ENCODE assay signal across 21 cellular contexts in the genomic region with DNA sequence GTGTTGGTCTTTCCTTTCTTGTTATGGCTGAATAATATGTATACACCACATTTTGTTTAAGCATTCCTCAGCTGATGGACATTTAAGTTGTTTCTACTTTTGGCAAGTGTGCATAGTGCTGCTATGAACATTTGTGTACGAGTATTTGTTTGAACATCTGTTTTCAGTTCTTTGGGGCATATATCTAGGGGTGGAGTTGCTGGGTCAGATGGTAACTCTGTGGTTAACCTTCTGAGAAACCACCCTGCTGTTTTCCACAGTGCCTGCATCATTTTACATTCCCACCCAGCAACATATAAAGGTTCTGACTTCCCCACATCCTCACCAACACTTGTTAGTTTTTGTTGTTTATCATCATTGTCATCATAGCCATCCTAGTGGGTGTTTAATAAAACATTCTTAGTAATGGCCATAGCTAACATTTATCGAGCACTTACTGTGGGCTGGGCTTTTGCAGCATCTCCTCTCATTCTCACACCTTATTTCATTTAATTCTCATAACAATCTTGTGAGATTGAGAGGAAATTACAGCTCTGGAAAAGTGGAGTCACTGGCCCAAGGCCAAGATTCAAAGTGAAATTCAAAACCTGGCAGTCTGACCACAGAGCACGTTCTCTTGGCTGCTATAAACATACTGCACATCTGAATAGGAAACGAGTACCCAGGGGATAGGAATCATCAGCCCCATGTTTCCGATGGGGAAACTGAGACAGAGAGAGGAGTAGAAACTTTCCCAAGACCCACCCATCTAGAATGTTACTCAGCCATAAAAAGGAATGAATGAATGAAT.
A peak's percentile ranks its signal among the peaks of the same experiment; 100 is the strongest.
DNase-seq lines count a peak whose midpoint lies in the region; ATAC-seq and TF ChIP-seq lines count a peak whose summit lies in the region.
"Had no signal": no experiment of that assay in that cellular context is flagged by ENCODE, and none has a peak within 500 bp of the region (broad histone marks: within the 10 kb centered on the region; RNA-seq: fewer than 3 reads in every experiment).

No MANE protein-coding gene starts in this region.

- no peaks in the 10 kb centered on the region for H3K27me3 ChIP-seq in neural progenitor cell
- no peaks in the 10 kb centered on the region for H3K27me3 ChIP-seq in left lung
- H3K27me3 ChIP-seq: gastrocnemius medialis, pancreas, right lobe of liver had no signal

- H3K36me3 Mint-ChIP-seq in activated CD4-positive, alpha-beta T cell treated with anti-CD3 and anti-CD28 coated beads, Interleukin-2, amount 10 ng/mL, durations not matched to agents 7 days and 5 days (ENCODE audit: low read depth) = no peaks in the 10 kb centered on the region
- H3K36me3 Mint-ChIP-seq in osteocyte (ENCODE audit: unreplicated experiment) (no peaks in the 10 kb centered on the region), neural progenitor cell (no peaks in the 10 kb centered on the region)
- H3K36me3 Mint-ChIP-seq: memory B cell; naive B cell; stimulated activated effector memory CD8-positive, alpha-beta T cell treated with anti-CD3 and anti-CD28 coated beads, Interleukin-12 subunit alpha, Interleukin-12 subunit beta, amount 100 ng/mL, for 72 hours had no signal

- POLR2A ChIA-PET in activated CD4-positive, alpha-beta T cell treated with anti-CD3 and anti-CD28 coated beads, Interleukin-2, amount 10 ng/mL, durations not matched to agents 7 days and 5 days (lab: Charles Lee) = no interaction called here

- H3K9ac ChIP-seq in neural progenitor cell = no peak overlapping the region

- CTCF ChIA-PET in activated CD4-positive, alpha-beta T cell treated with anti-CD3 and anti-CD28 coated beads, Interleukin-2, amount 10 ng/mL, durations not matched to agents 7 days and 5 days (lab: Charles Lee) = no interaction called here

- intact Hi-C loops in left lung (cut with DNase I) = no loop called here

- H3K4me1 ChIP-seq in neural progenitor cell (no peaks in the 10 kb centered on the region), left lung (no peaks in the 10 kb centered on the region)
- H3K4me1 ChIP-seq: gastrocnemius medialis, pancreas, right lobe of liver had no signal

- H4K20me1 ChIP-seq in neural progenitor cell (ENCODE audit: low read depth) = no peaks in the 10 kb centered on the region

- no peak for TF ChIP-seq CTCF in osteocyte (IDR thresholded peaks at IDR 0.05)
- no peak for TF ChIP-seq CTCF in neural progenitor cell (IDR thresholded peaks at IDR 0.05)
- no peak for TF ChIP-seq CTCF in left lung (IDR thresholded peaks at IDR 0.05)

- no peaks in the 10 kb centered on the region for H3K9me3 Mint-ChIP-seq in activated CD4-positive, alpha-beta T cell treated with anti-CD3 and anti-CD28 coated beads, Interleukin-2, amount 10 ng/mL, durations not matched to agents 7 days and 5 days
- no peaks in the 10 kb centered on the region for H3K9me3 Mint-ChIP-seq in osteocyte (ENCODE audit: unreplicated experiment)
- no peaks in the 10 kb centered on the region for H3K9me3 Mint-ChIP-seq in neural progenitor cell
- H3K9me3 Mint-ChIP-seq: activated B cell treated with CpG ODN at 0.5 μM for 24 hours; activated T-helper 1 cell treated with anti-CD3 and anti-CD28 coated beads, Interleukin-12 subunit alpha, Interleukin-12 subunit beta, Interleukin-2, Interleukin-4 antibody, amounts not matched to agents 30 ng/mL and 10 ng/mL and 1 ng/mL, durations not matched to agents 14 hours and 24 hours and 36 hours; dendritic cell treated with granulocyte-macrophage colony-stimulating factor and Interleukin-4, amounts not matched to agents 40 ng/mL and 50 ng/mL, for 4 days; H9; memory B cell; stimulated activated effector memory CD8-positive, alpha-beta T cell treated with anti-CD3 and anti-CD28 coated beads, Interleukin-12 subunit alpha, Interleukin-12 subunit beta, amount 100 ng/mL, for 72 hours had no signal

- H3K36me3 ChIP-seq in neural progenitor cell (no peaks in the 10 kb centered on the region), left lung (no peaks in the 10 kb centered on the region)
- H3K36me3 ChIP-seq: gastrocnemius medialis, MG63, pancreas, right lobe of liver had no signal

- H3K27ac Mint-ChIP-seq in activated CD4-positive, alpha-beta T cell treated with anti-CD3 and anti-CD28 coated beads, Interleukin-2, amount 10 ng/mL, durations not matched to agents 7 days and 5 days = no peak overlapping the region
- peak overlapping the region; percentile 17 for H3K27ac Mint-ChIP-seq in osteocyte (ENCODE audit: unreplicated experiment)
- H3K27ac Mint-ChIP-seq in neural progenitor cell = no peak overlapping the region
- H3K27ac Mint-ChIP-seq: activated B cell treated with CpG ODN at 0.5 μM for 24 hours; activated T-helper 1 cell treated with anti-CD3 and anti-CD28 coated beads, Interleukin-12 subunit alpha, Interleukin-12 subunit beta, Interleukin-2, Interleukin-4 antibody, amounts not matched to agents 30 ng/mL and 10 ng/mL and 1 ng/mL, durations not matched to agents 14 hours and 24 hours and 36 hours; dendritic cell treated with granulocyte-macrophage colony-stimulating factor and Interleukin-4, amounts not matched to agents 40 ng/mL and 50 ng/mL, for 4 days; H9; memory B cell; naive B cell; stimulated activated effector memory CD8-positive, alpha-beta T cell treated with anti-CD3 and anti-CD28 coated beads, Interleukin-12 subunit alpha, Interleukin-12 subunit beta, amount 100 ng/mL, for 72 hours had no signal

- H3K4me3 ChIP-seq in Jurkat, Clone E6-1 (ENCODE audit: low read length) = no peak overlapping the region
- H3K4me3 ChIP-seq in neural progenitor cell (no peak overlapping the region), left lung (no peak overlapping the region)
- H3K4me3 ChIP-seq: gastrocnemius medialis, MG63, pancreas, right lobe of liver had no signal

- no peaks in the 10 kb centered on the region for H3K79me2 ChIP-seq in neural progenitor cell (ENCODE audit: low read depth)

- no peaks in the 10 kb centered on the region for H3K27me3 Mint-ChIP-seq in activated CD4-positive, alpha-beta T cell treated with anti-CD3 and anti-CD28 coated beads, Interleukin-2, amount 10 ng/mL, durations not matched to agents 7 days and 5 days
- H3K27me3 Mint-ChIP-seq in osteocyte (ENCODE audit: unreplicated experiment) (peaks cover 24% of the 10 kb centered on the region), neural progenitor cell (ENCODE audit: insufficient read depth, low read depth) (peaks cover 2% of the 10 kb centered on the region)
- H3K27me3 Mint-ChIP-seq: activated B cell treated with CpG ODN at 0.5 μM for 24 hours; dendritic cell treated with granulocyte-macrophage colony-stimulating factor and Interleukin-4, amounts not matched to agents 40 ng/mL and 50 ng/mL, for 4 days; memory B cell had no signal

- ATAC-seq in left lung = no peak
- ATAC-seq: gastrocnemius medialis; pancreas; right lobe of liver; stimulated activated effector memory CD8-positive, alpha-beta T cell treated with anti-CD3 and anti-CD28 coated beads, Interleukin-12 subunit alpha, Interleukin-12 subunit beta, amount 100 ng/mL, for 72 hours had no signal

- no peak overlapping the region for H2AFZ ChIP-seq in neural progenitor cell (replicated peaks)

- H3K9me3 ChIP-seq in neural progenitor cell (ENCODE audit: low read depth) (no peaks in the 10 kb centered on the region), left lung (no peaks in the 10 kb centered on the region)
- H3K9me3 ChIP-seq: gastrocnemius medialis, MG63, pancreas, right lobe of liver had no signal

- H3K4me1 Mint-ChIP-seq in activated CD4-positive, alpha-beta T cell treated with anti-CD3 and anti-CD28 coated beads, Interleukin-2, amount 10 ng/mL, durations not matched to agents 7 days and 5 days = peaks cover 5% of the 10 kb centered on the region
- H3K4me1 Mint-ChIP-seq in osteocyte (ENCODE audit: unreplicated experiment) = peaks cover 12% of the 10 kb centered on the region
- peaks cover 4% of the 10 kb centered on the region for H3K4me1 Mint-ChIP-seq in neural progenitor cell
- H3K4me1 Mint-ChIP-seq: activated B cell treated with CpG ODN at 0.5 μM for 24 hours; H9; memory B cell; naive B cell; stimulated activated effector memory CD8-positive, alpha-beta T cell treated with anti-CD3 and anti-CD28 coated beads, Interleukin-12 subunit alpha, Interleukin-12 subunit beta, amount 100 ng/mL, for 72 hours had no signal

- no peak overlapping the region for H3K4me2 ChIP-seq in neural progenitor cell

- no peak overlapping the region for H3K4me3 Mint-ChIP-seq in activated CD4-positive, alpha-beta T cell treated with anti-CD3 and anti-CD28 coated beads, Interleukin-2, amount 10 ng/mL, durations not matched to agents 7 days and 5 days
- H3K4me3 Mint-ChIP-seq in osteocyte (ENCODE audit: unreplicated experiment) = no peak overlapping the region
- H3K4me3 Mint-ChIP-seq in neural progenitor cell = no peak overlapping the region
- H3K4me3 Mint-ChIP-seq: activated B cell treated with CpG ODN at 0.5 μM for 24 hours; activated T-helper 1 cell treated with anti-CD3 and anti-CD28 coated beads, Interleukin-12 subunit alpha, Interleukin-12 subunit beta, Interleukin-2, Interleukin-4 antibody, amounts not matched to agents 30 ng/mL and 10 ng/mL and 1 ng/mL, durations not matched to agents 14 hours and 24 hours and 36 hours; dendritic cell treated with granulocyte-macrophage colony-stimulating factor and Interleukin-4, amounts not matched to agents 40 ng/mL and 50 ng/mL, for 4 days; H9; memory B cell; naive B cell; stimulated activated effector memory CD8-positive, alpha-beta T cell treated with anti-CD3 and anti-CD28 coated beads, Interleukin-12 subunit alpha, Interleukin-12 subunit beta, amount 100 ng/mL, for 72 hours had no signal

- no peaks in the 10 kb centered on the region for H3F3A ChIP-seq in neural progenitor cell (ENCODE audit: low read depth)

- H3K27ac ChIP-seq in neural progenitor cell (no peak overlapping the region), left lung (no peak overlapping the region)
- H3K27ac ChIP-seq: gastrocnemius medialis, pancreas, right lobe of liver had no signal

- peak; percentile 0 to 3 for DNase-seq in activated CD4-positive, alpha-beta T cell treated with anti-CD3 and anti-CD28 coated beads, Interleukin-2, amount 50 U/mL, for 48 hours
- DNase-seq in activated CD4-positive, alpha-beta T cell treated with anti-CD3 and anti-CD28 coated beads, Interleukin-2, amount 10 ng/mL, durations not matched to agents 7 days and 5 days = no peak
- peak; percentile 65 for DNase-seq in Jurkat, Clone E6-1 (ENCODE audit: low read depth, low spot score)
- peak; percentile 48 for DNase-seq in RPMI7951 (ENCODE audit: low read depth)
- no peak for DNase-seq in osteocyte (ENCODE audit: extremely low spot score, unreplicated experiment)
- DNase-seq in neural progenitor cell (ENCODE audit: low spot score) = no peak
- no peak for DNase-seq in left lung
- DNase-seq: activated B cell treated with CpG ODN at 0.5 μM for 24 hours, gastrocnemius medialis, H9, kidney, MG63, naive B cell, NCI-H146, NCI-H774, pancreas, right lobe of liver had no signal

Comparison
In these comparisons a context has a peak if more than half of its experiments do, and no peak if none do; other contexts are left out.
1. DNase-seq: peak in activated CD4-positive, alpha-beta T cell treated with anti-CD3 and anti-CD28 coated beads, Interleukin-2, amount 50 U/mL, for 48 hours (2 of 2), Jurkat, Clone E6-1 (single experiment) and RPMI7951 (single experiment); none in activated CD4-positive, alpha-beta T cell treated with anti-CD3 and anti-CD28 coated beads, Interleukin-2, amount 10 ng/mL, durations not matched to agents 7 days and 5 days (single experiment), osteocyte (single experiment), neural progenitor cell (single experiment) and left lung (0 of 2).